Comparison of ENCODE assay signal across 8 cellular contexts in genomic region chr14:23183479-23183878, GRCh38. TPM values are rescaled to one million over a fixed set of nuclear protein-coding genes. Genes with fewer than 3 reads are reported as not detected.
DNase-seq lines count a peak whose midpoint lies in the region; ATAC-seq and TF ChIP-seq lines count a peak whose summit lies in the region.

Gene SLC7A8 (minus strand): TSS chr14:23183660. CDS start chr14:23182914, 746 bp downstream.

- H3K36me3 ChIP-seq in osteoblast (ENCODE audit: insufficient read depth, low read length), result no peaks in the 10 kb centered on the region

- peak within 1 kb of the TSS; percentile 89 for H2AFZ ChIP-seq in osteoblast (ENCODE audit: low read length)

- DNase-seq in CD4-positive, alpha-beta T cell, result peak in 6 of 10 experiments; percentile 11 to 39 (median 18)
- DNase-seq in NCI-H2029 treated with DMSO at 0.1 percent for 48 hours (lab: John Stamatoyannopoulos, UW) (peak; percentile 93), glutamatergic neuron (peak; percentile 66), osteoblast (ENCODE audit: insufficient read length, low spot score, missing footprints) (peak; percentile 65), KBM-7 (no peak), amniotic stem cell (lab: John Stamatoyannopoulos, UW) (no peak), immature natural killer cell (no peak)
- peak; percentile 34 for DNase-seq in activated naive CD4-positive, alpha-beta T cell treated with anti-CD3 and anti-CD28 coated beads, Interleukin-2, amount 10 ng/mL, durations not matched to agents 7 days and 5 days

- in situ Hi-C loops in KBM-7 (cut with MboI; ENCODE audit: low pct_unique_long_range_greater_than_20kb, low sequenced_read_pairs), result no loop called here

- intact Hi-C loops in CD4-positive, alpha-beta T cell (cut with DNase I, micrococcal nuclease), result loop anchor here in 1 of 2 experiments (2.0 to 10.0 kb wide), 2 partner anchors 113 to 199 kb away; partner anchors contain the start of gene AJUBA

- no peak within 1 kb of the TSS for H3K27ac Mint-ChIP-seq in CD4-positive, alpha-beta T cell
- H3K27ac Mint-ChIP-seq in activated naive CD4-positive, alpha-beta T cell treated with anti-CD3 and anti-CD28 coated beads, Interleukin-2, amount 10 ng/mL, durations not matched to agents 7 days and 5 days, result no peak within 1 kb of the TSS
- H3K27ac Mint-ChIP-seq in glutamatergic neuron (ENCODE audit: unreplicated experiment), result no peak within 1 kb of the TSS
- no peak within 1 kb of the TSS for H3K27ac Mint-ChIP-seq in immature natural killer cell

- no peaks in the 10 kb centered on the region for H3K36me3 Mint-ChIP-seq in CD4-positive, alpha-beta T cell (ENCODE audit: low read depth)
- H3K36me3 Mint-ChIP-seq in activated naive CD4-positive, alpha-beta T cell treated with anti-CD3 and anti-CD28 coated beads, Interleukin-2, amount 10 ng/mL, durations not matched to agents 7 days and 5 days, result no peaks in the 10 kb centered on the region
- H3K36me3 Mint-ChIP-seq in glutamatergic neuron (ENCODE audit: unreplicated experiment), result no peaks in the 10 kb centered on the region
- no peaks in the 10 kb centered on the region for H3K36me3 Mint-ChIP-seq in immature natural killer cell

- no peaks in the 10 kb centered on the region for H3K9me3 ChIP-seq in CD4-positive, alpha-beta T cell (ENCODE audit: control insufficient read depth, low read length)
- no peaks in the 10 kb centered on the region for H3K9me3 ChIP-seq in osteoblast (ENCODE audit: low read depth, low read length)

- H3K27me3 ChIP-seq in CD4-positive, alpha-beta T cell (ENCODE audit: control insufficient read depth, insufficient read depth, low read length), result peaks cover 19% of the 10 kb centered on the region
- peaks cover 12% of the 10 kb centered on the region for H3K27me3 ChIP-seq in osteoblast (ENCODE audit: insufficient read depth, low read length)

- no peaks in the 10 kb centered on the region for H4K20me1 ChIP-seq in osteoblast (ENCODE audit: insufficient read depth, low read length)

- TF ChIP-seq CTCF in CD4-positive, alpha-beta T cell (IDR thresholded peaks at IDR 0.05), result no peak
- TF ChIP-seq CTCF in glutamatergic neuron (IDR thresholded peaks at IDR 0.05; ENCODE audit: partially characterized antibody, unreplicated experiment) (no peak), osteoblast (IDR thresholded peaks at IDR 0.05; ENCODE audit: extremely low read depth, low read depth, low read length) (no peak)

- H3K4me1 ChIP-seq in osteoblast (ENCODE audit: insufficient read depth, low read length), result peaks cover 15% of the 10 kb centered on the region

- CTCF ChIA-PET in CD4-positive, alpha-beta T cell (lab: Charles Lee), result interaction anchor here (1.7 kb wide), 1 partner anchor 62 kb away, joined by 9 read pairs; no protein-coding TSS in a partner anchor
- CTCF ChIA-PET in activated naive CD4-positive, alpha-beta T cell treated with anti-CD3 and anti-CD28 coated beads, Interleukin-2, amount 10 ng/mL, durations not matched to agents 7 days and 5 days (lab: Charles Lee), result interaction anchor here (1.0 to 12.1 kb wide), 4 partner anchors 38 to 187 kb away, joined by 3 to 264 read pairs (median 11); partner anchors contain the start of gene CEBPE

- no peaks in the 10 kb centered on the region for H3K9me3 Mint-ChIP-seq in CD4-positive, alpha-beta T cell
- no peaks in the 10 kb centered on the region for H3K9me3 Mint-ChIP-seq in activated naive CD4-positive, alpha-beta T cell treated with anti-CD3 and anti-CD28 coated beads, Interleukin-2, amount 10 ng/mL, durations not matched to agents 7 days and 5 days
- H3K9me3 Mint-ChIP-seq in glutamatergic neuron (ENCODE audit: unreplicated experiment), result peaks cover 2% of the 10 kb centered on the region
- no peaks in the 10 kb centered on the region for H3K9me3 Mint-ChIP-seq in immature natural killer cell

- peaks cover 6% of the 10 kb centered on the region for H3K27me3 Mint-ChIP-seq in CD4-positive, alpha-beta T cell
- H3K27me3 Mint-ChIP-seq in activated naive CD4-positive, alpha-beta T cell treated with anti-CD3 and anti-CD28 coated beads, Interleukin-2, amount 10 ng/mL, durations not matched to agents 7 days and 5 days, result peaks cover 20% of the 10 kb centered on the region
- H3K27me3 Mint-ChIP-seq in glutamatergic neuron (ENCODE audit: unreplicated experiment) (no peaks in the 10 kb centered on the region), immature natural killer cell (ENCODE audit: low read depth in 3 of 3) (peaks cover 2 to 17% (median 14%) of the 10 kb centered on the region in 3 donors)

- H3K4me2 ChIP-seq in osteoblast (ENCODE audit: insufficient read depth, low read length), result peak within 1 kb of the TSS; percentile 91

- no peaks in the 10 kb centered on the region for H3K79me2 ChIP-seq in osteoblast (ENCODE audit: insufficient read depth, low read length)

- no peak within 1 kb of the TSS for H3K4me3 Mint-ChIP-seq in CD4-positive, alpha-beta T cell
- no peak within 1 kb of the TSS for H3K4me3 Mint-ChIP-seq in activated naive CD4-positive, alpha-beta T cell treated with anti-CD3 and anti-CD28 coated beads, Interleukin-2, amount 10 ng/mL, durations not matched to agents 7 days and 5 days
- H3K4me3 Mint-ChIP-seq in glutamatergic neuron (ENCODE audit: unreplicated experiment), result no peak within 1 kb of the TSS
- no peak within 1 kb of the TSS for H3K4me3 Mint-ChIP-seq in immature natural killer cell

- POLR2A ChIA-PET in CD4-positive, alpha-beta T cell (lab: Charles Lee), result interaction anchor here (1.2 kb wide), 1 partner anchor 63 kb away, joined by 3 read pairs; no protein-coding TSS in a partner anchor

- H3K4me1 Mint-ChIP-seq in CD4-positive, alpha-beta T cell (ENCODE audit: low read depth), result no peaks in the 10 kb centered on the region
- no peaks in the 10 kb centered on the region for H3K4me1 Mint-ChIP-seq in activated naive CD4-positive, alpha-beta T cell treated with anti-CD3 and anti-CD28 coated beads, Interleukin-2, amount 10 ng/mL, durations not matched to agents 7 days and 5 days
- H3K4me1 Mint-ChIP-seq in glutamatergic neuron (ENCODE audit: low read depth, unreplicated experiment), result peaks cover 2% of the 10 kb centered on the region
- H3K4me1 Mint-ChIP-seq in immature natural killer cell, result peaks cover 0 to 2% of the 10 kb centered on the region in 2 donors

- no peak within 1 kb of the TSS for H3K27ac ChIP-seq in CD4-positive, alpha-beta T cell (ENCODE audit: low read depth, low read length)
- H3K27ac ChIP-seq in osteoblast (ENCODE audit: low read depth, low read length), result no peak within 1 kb of the TSS

- peak; percentile 69 for ATAC-seq in CD4-positive, alpha-beta T cell (ENCODE audit: poor library complexity)

- peak within 1 kb of the TSS; percentile 76 for H3K4me3 ChIP-seq in osteoblast (ENCODE audit: insufficient read depth, low read length)

RNA-seq across cellular contexts. Expression of gene SLC7A8, which starts in this region (rescaled TPM):
- under 1 TPM; 0.73 to 0.80 TPM for total RNA-seq in CD4-positive, alpha-beta T cell
- total RNA-seq in glutamatergic neuron (ENCODE audit: unreplicated experiment) (7.9 TPM), osteoblast (4.3 and 10.9 TPM in 2 replicates)
- under 1 TPM in 1 of 3 donors, not detected in 2; 0.45 TPM for polyA plus RNA-seq in immature natural killer cell

Comparison
In these comparisons a context has a peak if more than half of its experiments do, and no peak if none do; other contexts are left out.
1. Peak in DNase-seq and ATAC-seq in CD4-positive, alpha-beta T cell; RNA of the gene not detected or under 1 TPM.
2. DNase-seq: peak in NCI-H2029 treated with DMSO at 0.1 percent for 48 hours (single experiment), activated naive CD4-positive, alpha-beta T cell treated with anti-CD3 and anti-CD28 coated beads, Interleukin-2, amount 10 ng/mL, durations not matched to agents 7 days and 5 days (single experiment), glutamatergic neuron (single experiment) and osteoblast (single experiment); none in KBM-7 (single experiment), amniotic stem cell (single experiment) and immature natural killer cell (0 of 3).